Comparison of ENCODE assay signal across 23 cellular contexts in the genomic region with DNA sequence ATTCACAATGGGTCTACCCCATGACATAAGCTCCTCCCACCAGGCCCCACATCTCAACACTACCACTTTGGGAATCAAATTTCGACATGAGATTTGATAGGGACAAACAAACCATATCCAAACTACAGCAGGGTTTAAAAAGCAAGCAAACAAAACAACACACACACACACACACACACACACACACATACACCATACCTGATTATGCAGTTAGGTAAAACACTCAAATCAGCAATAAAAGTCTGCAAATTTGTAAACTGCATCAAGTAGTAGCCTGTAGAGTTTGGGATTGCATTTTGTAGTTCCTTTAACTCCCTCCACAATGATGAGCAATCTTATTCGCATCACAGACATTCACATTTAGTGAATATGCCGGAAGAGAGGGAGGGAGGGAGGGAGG. TPM values are rescaled to one million over a fixed set of nuclear protein-coding genes. Genes with fewer than 3 reads are reported as not detected.
A peak's percentile ranks its signal among the peaks of the same experiment; 100 is the strongest.
DNase-seq lines count a peak whose midpoint lies in the region; ATAC-seq, FAIRE-seq and TF ChIP-seq lines count a peak whose summit lies in the region.
"Had no signal": no experiment of that assay in that cellular context is flagged by ENCODE, and none has a peak within 500 bp of the region (broad histone marks: within the 10 kb centered on the region; RNA-seq: fewer than 3 reads in every experiment).

No MANE protein-coding gene starts in this region.

- H3K36me3 Mint-ChIP-seq in CD4-positive, CD25-positive, alpha-beta regulatory T cell: peaks cover 10% of the 10 kb centered on the region
- no peaks in the 10 kb centered on the region for H3K36me3 Mint-ChIP-seq in activated B cell treated with CpG ODN at 0.5 μM for 24 hours (ENCODE audit: low read depth)
- H3K36me3 Mint-ChIP-seq: CD8-positive, alpha-beta T cell had no signal

- intact Hi-C loops in activated B cell treated with CpG ODN at 0.5 μM for 24 hours (cut with micrococcal nuclease): no loop called here

- H3K27ac Mint-ChIP-seq in CD4-positive, CD25-positive, alpha-beta regulatory T cell: peak overlapping the region in 2 of 3 donors; percentile 5 to 82
- H3K27ac Mint-ChIP-seq in activated B cell treated with CpG ODN at 0.5 μM for 24 hours: no peak overlapping the region
- H3K27ac Mint-ChIP-seq: CD4-positive, alpha-beta T cell; CD8-positive, alpha-beta T cell had no signal

- no peak for DNase-seq in CD4-positive, CD25-positive, alpha-beta regulatory T cell
- DNase-seq in GM18507 (ENCODE audit: extremely low spot score, insufficient read length, low read depth): no peak
- DNase-seq in activated B cell treated with CpG ODN at 0.5 μM for 24 hours: no peak
- DNase-seq in epithelial cell of prostate (ENCODE audit: low read depth, low spot score): no peak
- no peak for DNase-seq in NCI-H2029 (lab: John Stamatoyannopoulos, UW)
- DNase-seq in activated effector memory CD4-positive, alpha-beta T cell treated with anti-CD3 and anti-CD28 coated beads, Interleukin-2, amount 50 U/mL, for 16 hours: no peak
- DNase-seq: 8988T; ACHN; BE2C; C1 segment of cervical spinal cord; Caco-2; Calu3; CD4-positive, alpha-beta T cell; CD8-positive, alpha-beta T cell; DMS79 treated with DMSO at 0.1 percent for 48 hours; GF-D8 had no signal

- no peak for ATAC-seq in CD4-positive, CD25-positive, alpha-beta regulatory T cell (ENCODE audit: low read depth in 2 of 2)
- no peak for ATAC-seq in activated B cell treated with CpG ODN at 0.5 μM for 24 hours (ENCODE audit: low read depth)
- no peak for ATAC-seq in GM21737 (IDR thresholded peaks at IDR 0.05; ENCODE audit: unreplicated experiment)
- ATAC-seq: CD8-positive, alpha-beta T cell had no signal

- POLR2A ChIA-PET in activated B cell treated with CpG ODN at 0.5 μM for 24 hours (lab: Charles Lee): no interaction called here

- H3K4me3 ChIP-seq in CD4-positive, CD25-positive, alpha-beta regulatory T cell (ENCODE audit: low read depth, low read length): no peak overlapping the region
- H3K4me3 ChIP-seq: BLaER1 had no signal

- CTCF ChIA-PET in activated B cell treated with CpG ODN at 0.5 μM for 24 hours (lab: Charles Lee): interaction anchor here (1.4 kb wide), 1 partner anchor 127 kb away, joined by 3 read pairs; no protein-coding TSS in a partner anchor

- TF ChIP-seq CTCF in activated B cell treated with CpG ODN at 0.5 μM for 24 hours (IDR thresholded peaks at IDR 0.05): no peak

- H3K27me3 ChIP-seq in CD4-positive, CD25-positive, alpha-beta regulatory T cell (ENCODE audit: control insufficient read depth, insufficient read depth, low read length): no peaks in the 10 kb centered on the region
- H3K27me3 ChIP-seq: BE2C, BLaER1 had no signal

- peak; percentile 45 for FAIRE-seq in GM18507 (lab: Jason Lieb, UNC)
- FAIRE-seq: A204.1, D721Med, G401.6, GM12891 had no signal

- no peaks in the 10 kb centered on the region for H3K9me3 ChIP-seq in CD4-positive, CD25-positive, alpha-beta regulatory T cell (ENCODE audit: control insufficient read depth in 2 of 2, low read length in 2 of 2)
- H3K9me3 ChIP-seq: BE2C, Caco-2 had no signal

- H3K4me1 ChIP-seq in CD4-positive, CD25-positive, alpha-beta regulatory T cell (ENCODE audit: control insufficient read depth, insufficient read depth, low read length, poor library complexity, severe bottlenecking): peaks cover 21% of the 10 kb centered on the region
- H3K4me1 ChIP-seq: BE2C had no signal

- peaks cover 0 to 18% (median 8%) of the 10 kb centered on the region in 7 donors for H3K9me3 Mint-ChIP-seq in CD4-positive, CD25-positive, alpha-beta regulatory T cell
- H3K9me3 Mint-ChIP-seq in activated B cell treated with CpG ODN at 0.5 μM for 24 hours: peaks cover 12% of the 10 kb centered on the region

- H3K4me3 Mint-ChIP-seq in CD4-positive, CD25-positive, alpha-beta regulatory T cell: no peak overlapping the region
- H3K4me3 Mint-ChIP-seq in activated B cell treated with CpG ODN at 0.5 μM for 24 hours: peak overlapping the region; percentile 38
- H3K4me3 Mint-ChIP-seq: CD14-positive monocyte; CD4-positive, alpha-beta T cell; CD8-positive, alpha-beta T cell had no signal

- H3K27ac ChIP-seq in CD4-positive, CD25-positive, alpha-beta regulatory T cell (ENCODE audit: insufficient read depth, low read length, poor library complexity, severe bottlenecking): no peak overlapping the region
- H3K27ac ChIP-seq in epithelial cell of prostate: peak overlapping the region; percentile 0
- H3K27ac ChIP-seq: BLaER1 had no signal

- no peaks in the 10 kb centered on the region for H3K36me3 ChIP-seq in CD4-positive, CD25-positive, alpha-beta regulatory T cell (ENCODE audit: control insufficient read depth, insufficient read depth, low read length)
- H3K36me3 ChIP-seq: BE2C had no signal

- no peaks in the 10 kb centered on the region for H3K27me3 Mint-ChIP-seq in CD4-positive, CD25-positive, alpha-beta regulatory T cell
- no peaks in the 10 kb centered on the region for H3K27me3 Mint-ChIP-seq in activated B cell treated with CpG ODN at 0.5 μM for 24 hours
- H3K27me3 Mint-ChIP-seq: CD4-positive, alpha-beta T cell had no signal

- peaks cover 16 to 31% (median 22%) of the 10 kb centered on the region in 4 donors for H3K4me1 Mint-ChIP-seq in CD4-positive, CD25-positive, alpha-beta regulatory T cell
- peaks cover 29% of the 10 kb centered on the region for H3K4me1 Mint-ChIP-seq in activated B cell treated with CpG ODN at 0.5 μM for 24 hours

RNA-seq across cellular contexts. Expression of gene TNFAIP3, which starts 32.6 kb away (rescaled TPM):
- 3,783 TPM for total RNA-seq in CD4-positive, CD25-positive, alpha-beta regulatory T cell
- polyA plus RNA-seq in CD4-positive, CD25-positive, alpha-beta regulatory T cell: 100 to 1,000 TPM in 2 of 4 donors, 10 to 100 TPM in 2; 70.5 to 103 (median 86.4) TPM
- total RNA-seq in activated B cell treated with CpG ODN at 0.5 μM for 24 hours: 207 and 226 TPM in 2 replicates

Comparison
In these comparisons a context has a peak if more than half of its experiments do, and no peak if none do; other contexts are left out.
1. RNA of gene TNFAIP3, which starts 32.6 kb away (total RNA-seq): 3,783 TPM in CD4-positive, CD25-positive, alpha-beta regulatory T cell (single experiment); 207 to 226 TPM in activated B cell treated with CpG ODN at 0.5 μM for 24 hours; every median in the first group is over 10 times any median in the second.